ENCODE assay signal across 12 cellular contexts in genomic region chr11:279040-279965, GRCh38. TPM values are rescaled to one million over a fixed set of nuclear protein-coding genes. Genes with fewer than 3 reads are reported as not detected.
DNase-seq lines count a peak whose midpoint lies in the region; ATAC-seq and TF ChIP-seq lines count a peak whose summit lies in the region.
"Had no signal": no experiment of that assay in that cellular context is flagged by ENCODE, and none has a peak within 500 bp of the region (broad histone marks: within the 10 kb centered on the region; RNA-seq: fewer than 3 reads in every experiment).

No MANE protein-coding gene starts in this region.

- H3K4me1 Mint-ChIP-seq in activated CD4-positive, alpha-beta T cell treated with anti-CD3 and anti-CD28 coated beads, Interleukin-2, amount 10 ng/mL, durations not matched to agents 7 days and 5 days = peaks cover 53% of the 10 kb centered on the region
- peaks cover 57% of the 10 kb centered on the region for H3K4me1 Mint-ChIP-seq in activated naive CD8-positive, alpha-beta T cell (ENCODE audit: low read depth)

- H3K14ac ChIP-seq in trophoblast cell (ENCODE audit: low read length) = no peak overlapping the region

- H3K27ac ChIP-seq in lower lobe of right lung (peak overlapping the region; percentile 11), thymus (ENCODE audit: low read depth) (peak overlapping the region; percentile 36), trophoblast cell (ENCODE audit: low read depth, low read length) (no peak overlapping the region)

- H3K4me3 ChIP-seq in lower lobe of right lung (peak overlapping the region; percentile 46), thymus (ENCODE audit: low read length) (peak overlapping the region; percentile 41), trophoblast cell (ENCODE audit: low read depth, low read length) (no peak overlapping the region)
- H3K4me3 ChIP-seq: HAP-1 had no signal

- POLR2A ChIA-PET in activated CD4-positive, alpha-beta T cell treated with anti-CD3 and anti-CD28 coated beads, Interleukin-2, amount 10 ng/mL, durations not matched to agents 7 days and 5 days (lab: Charles Lee) = interaction anchor here (0.5 to 1.0 kb wide), 2 partner anchors 11 to 31 kb away, joined by 3 read pairs; no protein-coding TSS in a partner anchor

- no peaks in the 10 kb centered on the region for H3K79me2 ChIP-seq in trophoblast cell (ENCODE audit: control insufficient read depth, insufficient read depth, low read length, poor library complexity)

- H4K91ac ChIP-seq in trophoblast cell (ENCODE audit: low read depth, low read length) = no peak overlapping the region

- no peak for TF ChIP-seq CTCF in lower lobe of right lung (IDR thresholded peaks at IDR 0.05)

- H3K9me3 ChIP-seq in lower lobe of right lung (no peaks in the 10 kb centered on the region), thymus (ENCODE audit: control insufficient read depth) (peaks cover 1% of the 10 kb centered on the region), trophoblast cell (ENCODE audit: insufficient read depth, low read depth, low read length) (no peaks in the 10 kb centered on the region)

- H2BK5ac ChIP-seq in trophoblast cell (ENCODE audit: low read depth, low read length, poor library complexity) = no peak overlapping the region

- H3K79me1 ChIP-seq in trophoblast cell (ENCODE audit: low read length) = peaks cover 3% of the 10 kb centered on the region

- peaks cover 42% of the 10 kb centered on the region for H3K4me1 ChIP-seq in lower lobe of right lung
- H3K4me1 ChIP-seq in thymus (ENCODE audit: control insufficient read depth, insufficient read depth, low read length) = no peaks in the 10 kb centered on the region
- H3K4me1 ChIP-seq in trophoblast cell (ENCODE audit: control insufficient read depth in 1 of 2, insufficient read depth in 2 of 2, low read length in 2 of 2) = peaks cover 2 to 5% of the 10 kb centered on the region in 2 experiments
- H3K4me1 ChIP-seq: HAP-1 had no signal

- H3K27me3 ChIP-seq in lower lobe of right lung (ENCODE audit: low read depth) (peaks cover 63% of the 10 kb centered on the region), thymus (ENCODE audit: control insufficient read depth, insufficient read depth) (peaks cover 54% of the 10 kb centered on the region), trophoblast cell (ENCODE audit: insufficient read depth, low read length) (no peaks in the 10 kb centered on the region)

- H3K4me2 ChIP-seq in trophoblast cell (ENCODE audit: low read length) = no peak overlapping the region

- H3K27ac Mint-ChIP-seq in activated CD4-positive, alpha-beta T cell treated with anti-CD3 and anti-CD28 coated beads, Interleukin-2, amount 10 ng/mL, durations not matched to agents 7 days and 5 days = peak overlapping the region; percentile 88
- H3K27ac Mint-ChIP-seq in activated naive CD8-positive, alpha-beta T cell = peak overlapping the region; percentile 97

- ATAC-seq in lower lobe of right lung (peak; percentile 42 to 47), HG03520 (IDR thresholded peaks at IDR 0.05; ENCODE audit: unreplicated experiment) (no peak)

- H3K23ac ChIP-seq in trophoblast cell (ENCODE audit: low read length) = no peak overlapping the region

- peaks cover 59% of the 10 kb centered on the region for H3K36me3 Mint-ChIP-seq in activated CD4-positive, alpha-beta T cell treated with anti-CD3 and anti-CD28 coated beads, Interleukin-2, amount 10 ng/mL, durations not matched to agents 7 days and 5 days (ENCODE audit: low read depth)
- peaks cover 12% of the 10 kb centered on the region for H3K36me3 Mint-ChIP-seq in activated naive CD8-positive, alpha-beta T cell

- H3K27me3 Mint-ChIP-seq in activated CD4-positive, alpha-beta T cell treated with anti-CD3 and anti-CD28 coated beads, Interleukin-2, amount 10 ng/mL, durations not matched to agents 7 days and 5 days = peaks cover 60% of the 10 kb centered on the region
- H3K27me3 Mint-ChIP-seq in activated naive CD8-positive, alpha-beta T cell = no peaks in the 10 kb centered on the region

- WGBS in thymus = 20% methylated on average over 97 of the region's 97 CpGs
- WGBS in trophoblast cell (ENCODE audit: extremely low coverage, insufficient coverage, insufficient read length) = no CpG with 5 or more reads among the region's 97 CpGs

- DNase-seq in activated CD4-positive, alpha-beta T cell treated with anti-CD3 and anti-CD28 coated beads, Interleukin-2, amount 10 ng/mL, durations not matched to agents 7 days and 5 days = no peak
- no peak for DNase-seq in activated CD4-positive, alpha-beta T cell treated with anti-CD3 and anti-CD28 coated beads for 48 hours
- DNase-seq in lower lobe of right lung (peak; percentile 61), trophoblast cell (no peak), foreskin melanocyte (no peak)
- DNase-seq: nucleus accumbens had no signal

- H3K36me3 ChIP-seq in lower lobe of right lung (no peaks in the 10 kb centered on the region), thymus (ENCODE audit: control insufficient read depth, insufficient read depth) (no peaks in the 10 kb centered on the region), trophoblast cell (ENCODE audit: control insufficient read depth in 1 of 2, insufficient read depth in 2 of 2, low read length in 2 of 2) (no peaks in the 10 kb centered on the region)
- H3K36me3 ChIP-seq: HAP-1 had no signal

- no peak overlapping the region for H3K4ac ChIP-seq in trophoblast cell (ENCODE audit: low read depth, low read length)

- H2AK5ac ChIP-seq in trophoblast cell (ENCODE audit: low read length) = no peak overlapping the region

- H3K18ac ChIP-seq in trophoblast cell (ENCODE audit: low read length) = no peak overlapping the region

- H2AFZ ChIP-seq in trophoblast cell (ENCODE audit: insufficient read depth, low read length, poor library complexity) = no peak overlapping the region

- peaks cover 14% of the 10 kb centered on the region for H3K9me3 Mint-ChIP-seq in activated CD4-positive, alpha-beta T cell treated with anti-CD3 and anti-CD28 coated beads, Interleukin-2, amount 10 ng/mL, durations not matched to agents 7 days and 5 days
- H3K9me3 Mint-ChIP-seq in activated naive CD8-positive, alpha-beta T cell (ENCODE audit: low read depth) = peaks cover 9% of the 10 kb centered on the region

- no peak overlapping the region for H3K9ac ChIP-seq in trophoblast cell (ENCODE audit: low read length)

- no peak overlapping the region for H4K8ac ChIP-seq in trophoblast cell (ENCODE audit: low read depth, low read length)

- CTCF ChIA-PET in activated CD4-positive, alpha-beta T cell treated with anti-CD3 and anti-CD28 coated beads, Interleukin-2, amount 10 ng/mL, durations not matched to agents 7 days and 5 days (lab: Charles Lee) = interaction anchor here (0.9 to 3.9 kb wide), 4 partner anchors 8 to 28 kb away, joined by 4 to 15 read pairs (median 7); no protein-coding TSS in a partner anchor

- intact Hi-C loops in lower lobe of right lung (cut with DNase I) = no loop called here

- no peak overlapping the region for H4K12ac ChIP-seq in trophoblast cell (ENCODE audit: low read depth, low read length)

- H2BK120ac ChIP-seq in trophoblast cell (ENCODE audit: insufficient read depth, low read length, poor library complexity) = no peak overlapping the region

- H2BK12ac ChIP-seq in trophoblast cell (ENCODE audit: low read length) = no peak overlapping the region

- peak overlapping the region; percentile 73 for H3K4me3 Mint-ChIP-seq in activated CD4-positive, alpha-beta T cell treated with anti-CD3 and anti-CD28 coated beads, Interleukin-2, amount 10 ng/mL, durations not matched to agents 7 days and 5 days
- H3K4me3 Mint-ChIP-seq in activated naive CD8-positive, alpha-beta T cell = peak overlapping the region; percentile 89

RNA-seq across cellular contexts. Expression of gene NLRP6, which starts 1.1 kb away (rescaled TPM):
- 1 to 10 TPM; 5.5 to 6.5 TPM for total RNA-seq in activated CD4-positive, alpha-beta T cell treated with anti-CD3 and anti-CD28 coated beads, Interleukin-2, amount 10 ng/mL, durations not matched to agents 7 days and 5 days
- 1.3 TPM for total RNA-seq in lower lobe of right lung
- polyA plus RNA-seq in thymus = 2.2 TPM
- polyA plus RNA-seq in trophoblast cell (2013) = not detected in 2 replicates
- total RNA-seq: glomerular endothelial cell had no signal

RNA-seq across cellular contexts. Expression of gene PGGHG, which starts 9.6 kb away (rescaled TPM):
- total RNA-seq in activated CD4-positive, alpha-beta T cell treated with anti-CD3 and anti-CD28 coated beads, Interleukin-2, amount 10 ng/mL, durations not matched to agents 7 days and 5 days = 100 to 1,000 TPM; 325 to 377 TPM
- total RNA-seq in lower lobe of right lung = 163 TPM
- 900 TPM for polyA plus RNA-seq in thymus
- 35.5 and 36.9 TPM in 2 replicates for polyA plus RNA-seq in trophoblast cell (2013)

RNA-seq across cellular contexts. Expression of gene IFITM5, which starts 20.0 kb away (rescaled TPM):
- not detected for total RNA-seq in activated CD4-positive, alpha-beta T cell treated with anti-CD3 and anti-CD28 coated beads, Interleukin-2, amount 10 ng/mL, durations not matched to agents 7 days and 5 days
- total RNA-seq in lower lobe of right lung = not detected
- 0.25 TPM for polyA plus RNA-seq in thymus
- polyA plus RNA-seq in trophoblast cell (2013) = not detected in 2 replicates
- total RNA-seq: aorta, glomerular endothelial cell had no signal
- polyA plus RNA-seq: aorta had no signal

RNA-seq across cellular contexts. Expression of gene IFITM2, which starts 28.3 kb away (rescaled TPM):
- 1,000 to 10,000 TPM; 1,561 to 1,733 TPM for total RNA-seq in activated CD4-positive, alpha-beta T cell treated with anti-CD3 and anti-CD28 coated beads, Interleukin-2, amount 10 ng/mL, durations not matched to agents 7 days and 5 days
- 607 TPM for total RNA-seq in lower lobe of right lung
- 467 TPM for polyA plus RNA-seq in thymus
- 165 and 166 TPM in 2 replicates for polyA plus RNA-seq in trophoblast cell (2013)

RNA-seq across cellular contexts. Expression of gene IFITM1, which starts 34.5 kb away (rescaled TPM):
- total RNA-seq in activated CD4-positive, alpha-beta T cell treated with anti-CD3 and anti-CD28 coated beads, Interleukin-2, amount 10 ng/mL, durations not matched to agents 7 days and 5 days = 1,000 to 10,000 TPM; 1,306 to 1,465 TPM
- total RNA-seq in lower lobe of right lung = 128 TPM
- polyA plus RNA-seq in thymus = 463 TPM
- polyA plus RNA-seq in trophoblast cell (2013) = 84.5 and 88.4 TPM in 2 replicates
